Comparison of ENCODE assay signal across 8 cellular contexts in the genomic region with DNA sequence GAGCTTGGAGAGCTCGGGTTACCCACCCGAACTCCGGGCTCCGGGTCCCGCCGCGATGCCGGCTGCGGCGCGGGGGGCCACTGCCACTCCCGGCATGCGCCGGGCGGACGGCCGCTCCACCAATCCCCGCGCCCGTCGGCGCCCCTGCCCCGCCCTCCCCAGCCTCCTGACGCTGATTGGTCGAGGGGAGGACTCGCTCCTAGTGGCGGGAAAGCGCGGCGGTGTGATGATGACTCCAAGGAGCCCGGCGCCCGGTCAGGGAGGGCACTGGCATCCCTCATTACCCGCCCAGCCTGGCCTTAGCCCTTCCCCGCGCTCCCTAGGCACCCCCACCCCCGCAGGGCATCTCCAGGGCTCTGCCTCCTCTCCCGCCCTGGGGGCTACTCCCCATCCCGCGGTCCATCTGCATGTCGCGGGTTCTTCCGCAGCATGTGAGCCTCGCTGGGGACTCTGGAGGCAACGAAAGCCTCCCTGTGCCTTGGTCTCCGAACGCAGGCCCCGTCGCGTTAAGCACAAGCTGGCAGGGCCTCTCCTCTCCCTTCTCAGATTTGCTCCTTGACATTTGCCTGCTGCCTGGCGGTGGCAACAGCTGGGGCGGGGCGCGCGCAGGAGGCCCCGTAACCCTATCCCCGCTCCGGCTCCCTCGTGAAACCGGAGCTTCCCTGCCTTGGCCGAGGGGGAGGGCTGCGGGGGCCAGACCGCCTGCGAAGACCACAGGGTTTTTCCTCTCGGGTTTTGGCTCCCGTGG. TPM values are rescaled to one million over a fixed set of nuclear protein-coding genes. Genes with fewer than 3 reads are reported as not detected.
DNase-seq lines count a peak whose midpoint lies in the region; ATAC-seq and TF ChIP-seq lines count a peak whose summit lies in the region.

No MANE protein-coding gene starts in this region.

- H3K27me3 Mint-ChIP-seq in activated T-helper 17 cell treated with anti-CD3 and anti-CD28 coated beads, Interleukin-2, amount 50 U/mL, for 72 hours = peaks cover 11% of the 10 kb centered on the region
- peaks cover 12% of the 10 kb centered on the region for H3K27me3 Mint-ChIP-seq in nephron progenitor cell (ENCODE audit: low read depth, poor library complexity)

- in situ Hi-C loops in GM23248 (cut with MboI) = no loop called here

- H3K4me3 ChIP-seq in DND-41 (ENCODE audit: low read depth in 1 of 2, low read length in 2 of 2) (peak overlapping the region; percentile 65 to 68), GM23248 (peak overlapping the region; percentile 75), fibroblast of the aortic adventitia (ENCODE audit: low read depth, low read length) (peak overlapping the region; percentile 75)

- H3K27ac ChIP-seq in DND-41 (ENCODE audit: low read length) (peak overlapping the region; percentile 77), GM23248 (no peak overlapping the region)

- H3K27ac Mint-ChIP-seq in activated T-helper 17 cell treated with anti-CD3 and anti-CD28 coated beads, Interleukin-2, amount 50 U/mL, for 72 hours = no peak overlapping the region
- H3K27ac Mint-ChIP-seq in nephron progenitor cell = peak overlapping the region; percentile 95

- no peaks in the 10 kb centered on the region for H3K36me3 ChIP-seq in DND-41 (ENCODE audit: insufficient read depth, low read length)
- no peaks in the 10 kb centered on the region for H3K36me3 ChIP-seq in GM23248 (ENCODE audit: low read depth)

- H3K79me2 ChIP-seq in DND-41 (ENCODE audit: insufficient read depth, low read length) (peaks cover 7% of the 10 kb centered on the region), GM23248 (ENCODE audit: insufficient read depth) (no peaks in the 10 kb centered on the region)

- peak; percentile 91 for ATAC-seq in DND-41 (ENCODE audit: insufficient read depth, low read depth)
- peak; percentile 99 for ATAC-seq in activated T-helper 17 cell treated with anti-CD3 and anti-CD28 coated beads, Interleukin-2, amount 50 U/mL, for 72 hours (replicated peaks)

- H3K9ac ChIP-seq in DND-41 (ENCODE audit: low read depth, low read length) (peak overlapping the region; percentile 75), GM23248 (peak overlapping the region; percentile 69)

- no peaks in the 10 kb centered on the region for H3F3A ChIP-seq in GM23248 (ENCODE audit: insufficient read depth)

- no peaks in the 10 kb centered on the region for H3K9me3 Mint-ChIP-seq in activated T-helper 17 cell treated with anti-CD3 and anti-CD28 coated beads, Interleukin-2, amount 50 U/mL, for 72 hours
- no peaks in the 10 kb centered on the region for H3K9me3 Mint-ChIP-seq in nephron progenitor cell

- H3K4me2 ChIP-seq in DND-41 (ENCODE audit: insufficient read depth, low read length) (peak overlapping the region; percentile 74), GM23248 (ENCODE audit: unreplicated experiment) (peak overlapping the region; percentile 97)

- H3K4me3 Mint-ChIP-seq in activated T-helper 17 cell treated with anti-CD3 and anti-CD28 coated beads, Interleukin-2, amount 50 U/mL, for 72 hours = peak overlapping the region; percentile 83
- peak overlapping the region; percentile 89 for H3K4me3 Mint-ChIP-seq in nephron progenitor cell

- H2AFZ ChIP-seq in DND-41 (ENCODE audit: low read depth, low read length) (peak overlapping the region; percentile 95), GM23248 (peak overlapping the region; percentile 88)

- no peaks in the 10 kb centered on the region for H3K36me3 Mint-ChIP-seq in activated T-helper 17 cell treated with anti-CD3 and anti-CD28 coated beads, Interleukin-2, amount 50 U/mL, for 72 hours (ENCODE audit: low read depth)
- peaks cover 2% of the 10 kb centered on the region for H3K36me3 Mint-ChIP-seq in nephron progenitor cell (ENCODE audit: low read depth)

- H4K20me1 ChIP-seq in DND-41 (ENCODE audit: insufficient read depth, low read length) (no peaks in the 10 kb centered on the region), GM23248 (ENCODE audit: insufficient read depth) (no peaks in the 10 kb centered on the region)

- H3K4me1 ChIP-seq in DND-41 (ENCODE audit: insufficient read depth, low read length) = peaks cover 23% of the 10 kb centered on the region
- peaks cover 4% of the 10 kb centered on the region; the same call in 1 of the 2 replicates for H3K4me1 ChIP-seq in GM23248 (ENCODE audit: insufficient read depth)

- H3K9me3 ChIP-seq in DND-41 (ENCODE audit: insufficient read depth, low read length, severe bottlenecking) = no peaks in the 10 kb centered on the region
- no peaks in the 10 kb centered on the region for H3K9me3 ChIP-seq in GM23248 (ENCODE audit: low read depth)

- WGBS in GM23248 (ENCODE audit: low coverage in 1 of 2, low lambda C conversion rate in 2 of 2, missing lambda C conversion rate in 2 of 2), 2 experiments = 1 to 2% methylated on average over 42 to 46 of the region's 66 CpGs

- H3K27me3 ChIP-seq in DND-41 (ENCODE audit: insufficient read depth, low read length, poor library complexity) (no peaks in the 10 kb centered on the region), GM23248 (replicated peaks; ENCODE audit: insufficient read depth) (no peaks in the 10 kb centered on the region)

- TF ChIP-seq CTCF in DND-41 (IDR thresholded peaks at IDR 0.05; ENCODE audit: borderline replicate concordance, extremely low read depth, low read length, poor library complexity, severe bottlenecking) = no peak
- no peak for TF ChIP-seq CTCF in fibroblast of the aortic adventitia (IDR thresholded peaks at IDR 0.05; ENCODE audit: insufficient read depth, low read length)
- TF ChIP-seq CTCF in nephron progenitor cell (IDR thresholded peaks at IDR 0.05) = no peak

- H3K4me1 Mint-ChIP-seq in activated T-helper 17 cell treated with anti-CD3 and anti-CD28 coated beads, Interleukin-2, amount 50 U/mL, for 72 hours = no peaks in the 10 kb centered on the region
- H3K4me1 Mint-ChIP-seq in nephron progenitor cell = peaks cover 89% of the 10 kb centered on the region

- DNase-seq in DND-41 = peak; percentile 90
- peak; percentile 94 for DNase-seq in GM23248
- peak; percentile 31 for DNase-seq in LoVo (ENCODE audit: low spot score)
- peak; percentile 82 for DNase-seq in RPMI7951 (ENCODE audit: low read depth)
- peak; percentile 72 for DNase-seq in fibroblast of the aortic adventitia (ENCODE audit: low read depth)
- DNase-seq in nephron progenitor cell = peak; percentile 92
- peak; percentile 76 to 87 (median 85) for DNase-seq in stimulated activated naive CD4-positive, alpha-beta T cell (lab: John Stamatoyannopoulos, UW)

- no peaks in the 10 kb centered on the region for H3K9me2 ChIP-seq in GM23248 (ENCODE audit: insufficient read depth)

RNA-seq across cellular contexts. Expression of a gene that starts 1.7 kb away (rescaled TPM):
- total RNA-seq in GM23248 (2014; rRNA removed; shearing (Covaris generic)) = 0.11 TPM in 1 of 2 replicates, not detected in the other
- polyA plus RNA-seq in GM23248 (2016; fragmentation: Nextera tagmentation; extraction: Ambion mirVana) = 0.09 and 0.10 TPM in 2 replicates
- 0.20 TPM in 1 of 2 replicates, not detected in the other for total RNA-seq in RPMI7951 (2014; rRNA removed; shearing (Covaris generic))
- 1 to 10 TPM; 2.2 to 3.1 TPM for total RNA-seq in activated T-helper 17 cell treated with anti-CD3 and anti-CD28 coated beads, Interleukin-2, amount 50 U/mL, for 72 hours
- total RNA-seq in fibroblast of the aortic adventitia (ENCODE audit: low replicate concordance) = 0.18 TPM in 1 of 2 replicates, not detected in the other

RNA-seq across cellular contexts. Expression of a gene that starts 16.4 kb away (rescaled TPM):
- total RNA-seq in GM23248 (2014; rRNA removed; shearing (Covaris generic)) = 16.8 and 21.8 TPM in 2 replicates
- 8.4 and 8.8 TPM in 2 replicates for polyA plus RNA-seq in GM23248 (2016; fragmentation: Nextera tagmentation; extraction: Ambion mirVana)
- 8.3 and 11.2 TPM in 2 replicates for total RNA-seq in RPMI7951 (2014; rRNA removed; shearing (Covaris generic))
- 10 to 100 TPM; 45.0 to 46.4 TPM for total RNA-seq in activated T-helper 17 cell treated with anti-CD3 and anti-CD28 coated beads, Interleukin-2, amount 50 U/mL, for 72 hours
- total RNA-seq in fibroblast of the aortic adventitia (ENCODE audit: low replicate concordance) = 9.0 and 13.1 TPM in 2 replicates

RNA-seq across cellular contexts. Expression of a gene that starts 33.9 kb away (rescaled TPM):
- 95.2 and 107 TPM in 2 replicates for total RNA-seq in GM23248 (2014; rRNA removed; shearing (Covaris generic))
- polyA plus RNA-seq in GM23248 (2016; fragmentation: Nextera tagmentation; extraction: Ambion mirVana) = 141 and 148 TPM in 2 replicates
- total RNA-seq in RPMI7951 (2014; rRNA removed; shearing (Covaris generic)) = 99.1 and 109 TPM in 2 replicates
- 100 to 1,000 TPM; 140 to 291 TPM for total RNA-seq in activated T-helper 17 cell treated with anti-CD3 and anti-CD28 coated beads, Interleukin-2, amount 50 U/mL, for 72 hours
- total RNA-seq in fibroblast of the aortic adventitia (ENCODE audit: low replicate concordance) = 74.6 and 133 TPM in 2 replicates

RNA-seq across cellular contexts. Expression of a gene that starts 45.0 kb away (rescaled TPM):
- 34.7 and 53.4 TPM in 2 replicates for total RNA-seq in GM23248 (2014; rRNA removed; shearing (Covaris generic))
- polyA plus RNA-seq in GM23248 (2016; fragmentation: Nextera tagmentation; extraction: Ambion mirVana) = 14.0 and 15.4 TPM in 2 replicates
- 8.1 and 19.2 TPM in 2 replicates for total RNA-seq in RPMI7951 (2014; rRNA removed; shearing (Covaris generic))
- 10 to 100 TPM; 21.5 to 34.1 TPM for total RNA-seq in activated T-helper 17 cell treated with anti-CD3 and anti-CD28 coated beads, Interleukin-2, amount 50 U/mL, for 72 hours
- 27.4 and 30.4 TPM in 2 replicates for total RNA-seq in fibroblast of the aortic adventitia (ENCODE audit: low replicate concordance)

RNA-seq across cellular contexts. Expression of a gene that starts 51.8 kb away (rescaled TPM):
- total RNA-seq in GM23248 (2014; rRNA removed; shearing (Covaris generic)) = not detected in 2 replicates
- not detected in 2 replicates for polyA plus RNA-seq in GM23248 (2016; fragmentation: Nextera tagmentation; extraction: Ambion mirVana)
- total RNA-seq in RPMI7951 (2014; rRNA removed; shearing (Covaris generic)) = not detected in 2 replicates
- 1 to 10 TPM in 1 of 2 donors, not detected in 1; 2.1 TPM for total RNA-seq in activated T-helper 17 cell treated with anti-CD3 and anti-CD28 coated beads, Interleukin-2, amount 50 U/mL, for 72 hours
- 0.33 TPM in 1 of 2 replicates, not detected in the other for total RNA-seq in fibroblast of the aortic adventitia (ENCODE audit: low replicate concordance)

Comparison
In these comparisons a context has a peak if more than half of its experiments do, and no peak if none do; other contexts are left out.
1. DNase-seq: peak in every context shown above with its lines; median percentile 94 in GM23248; 92 in nephron progenitor cell; 90 in DND-41; 85 in stimulated activated naive CD4-positive, alpha-beta T cell; 82 in RPMI7951; 72 in fibroblast of the aortic adventitia; 31 in LoVo.